1 cellular context compared by ENCODE assay signal in genomic region chr10:130141038-130141437, GRCh38.
TF ChIP-seq lines count a peak whose summit lies in the region.

No MANE protein-coding gene starts in this region.

TF ChIP-seq in HEK293, 187 proteins besides CTCF, POLR2A, EP300 and RAD21 (continued from another document):
- TF ChIP-seq BCL6B (tag by site-specific recombination; IDR thresholded peaks at IDR 0.05) = no peak
- TF ChIP-seq ZNF777 (tag by site-specific recombination; IDR thresholded peaks at IDR 0.05; ENCODE audit: borderline replicate concordance) = no peak
- no peak for TF ChIP-seq ZNF560 (tag by site-specific recombination; IDR thresholded peaks at IDR 0.05; ENCODE audit: borderline replicate concordance)
- no peak for TF ChIP-seq SP7 (tag by site-specific recombination; IDR thresholded peaks at IDR 0.05)
- TF ChIP-seq ZNF121 (tag by site-specific recombination; IDR thresholded peaks at IDR 0.05) = peak; percentile 84
- no peak for TF ChIP-seq PBX3 (CRISPR knock-in tag; IDR thresholded peaks at IDR 0.05)
- TF ChIP-seq ZNF654 (tag by site-specific recombination; IDR thresholded peaks at IDR 0.05; ENCODE audit: low read depth) = no peak
- no peak for TF ChIP-seq ZNF202 (tag by site-specific recombination; IDR thresholded peaks at IDR 0.05; ENCODE audit: borderline replicate concordance)
- no peak for TF ChIP-seq ZNF549 (tag by site-specific recombination; IDR thresholded peaks at IDR 0.05)
- TF ChIP-seq ZNF449 (tag by site-specific recombination; IDR thresholded peaks at IDR 0.05) = peak; percentile 29; the same call in 1 of the 2 replicates
- no peak for TF ChIP-seq ZBTB10 (tag by site-specific recombination; IDR thresholded peaks at IDR 0.05)
- no peak for TF ChIP-seq ZNF645 (tag by site-specific recombination; IDR thresholded peaks at IDR 0.05)
TF ChIP-seq in HEK293: peak in this region for 2.
